In genomic region chr22:42270512-42271190, GRCh38 we compare ENCODE assay signal across 8 cellular contexts.
DNase-seq lines count a peak whose midpoint lies in the region; ATAC-seq and TF ChIP-seq lines count a peak whose summit lies in the region.

Gene TCF20 (minus strand): TSS chr22:42270653. CDS start chr22:42215305, 55,348 bp downstream.

- DNase-seq in AG10803 (ENCODE audit: low read depth) (peak; percentile 60), NCI-H774 (lab: John Stamatoyannopoulos, UW) (peak; percentile 37), medulla oblongata (ENCODE audit: extremely low spot score) (peak; percentile 82)
- peak; percentile 41 to 67 for DNase-seq in activated CD8-positive, alpha-beta memory T cell treated with anti-CD3 and anti-CD28 coated beads for 1 hour (ENCODE audit: extremely low read depth in 1 of 2, low read depth in 1 of 2)
- peak; percentile 69 for DNase-seq in effector CD8-positive, alpha-beta T cell (lab: John Stamatoyannopoulos, UW)
- peak; percentile 55 to 69 (median 56) for DNase-seq in stimulated activated CD4-positive, alpha-beta T cell treated with anti-CD3 and anti-CD28 coated beads, TNF-alpha, amount 100 ng/mL, for 48 hours (ENCODE audit: low read depth in 3 of 3)

- ATAC-seq in HG03196 (IDR thresholded peaks at IDR 0.05; ENCODE audit: unreplicated experiment) = peak; percentile 49

- in situ Hi-C loops in GM18951 (cut with MboI; ENCODE audit: low sequenced_read_pairs, unreplicated experiment) = no loop called here

- TF ChIP-seq POLR2A in GM18951 (IDR thresholded peaks at IDR 0.05; ENCODE audit: extremely low read depth, insufficient read depth, insufficient read length) = peak; percentile 78

- TF ChIP-seq CTCF in AG10803 (conservative IDR thresholded peaks at IDR 0.05; ENCODE audit: low read length) = no peak

- peak within 1 kb of the TSS; percentile 79 for H3K4me3 ChIP-seq in AG10803 (ENCODE audit: low read length)

Comparison
In these comparisons a context has a peak if more than half of its experiments do, and no peak if none do; other contexts are left out.
1. Peak in every context shown above with its lines: DNase-seq, ATAC-seq and H3K4me3 ChIP-seq.